In the genomic region with DNA sequence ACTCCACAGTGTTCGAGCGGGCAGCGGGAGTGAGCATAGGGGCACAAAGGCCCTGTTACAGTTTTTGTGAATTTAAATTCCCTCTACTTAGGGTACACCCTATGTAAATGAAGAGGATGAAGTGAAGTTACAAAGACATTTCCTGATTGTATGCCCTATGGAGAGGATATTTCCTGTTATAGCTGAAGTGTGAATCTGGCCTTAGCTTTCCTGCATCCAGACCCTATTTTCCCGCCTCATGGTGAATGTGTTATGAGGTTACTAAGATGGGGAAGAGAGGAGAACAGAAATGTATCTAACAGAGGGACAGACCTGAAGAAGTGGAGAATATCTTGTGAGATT, we compare ENCODE assay signal across 23 cellular contexts.
"Had no signal": no experiment of that assay in that cellular context is flagged by ENCODE, and none has a peak within 500 bp of the region (broad histone marks: within the 10 kb centered on the region; RNA-seq: fewer than 3 reads in every experiment).

No MANE protein-coding gene starts in this region.

- ATAC-seq: activated CD4-positive, CD25-positive, alpha-beta regulatory T cell treated with anti-CD3 and anti-CD28 coated beads, Interleukin-2, amount 50 U/mL, for 24 hours; left lobe of liver; stimulated activated naive CD8-positive, alpha-beta T cell treated with anti-CD3 and anti-CD28 coated beads, Interleukin-15, Interleukin-2, amounts not matched to agents 100 U/mL and 50 U/mL, for 24 hours had no signal

- H3K27ac ChIP-seq: brain microvascular endothelial cell, dorsolateral prefrontal cortex, epithelial cell of prostate, right atrium auricular region had no signal

- H3K4me3 Mint-ChIP-seq: endodermal cell had no signal

- H3K36me3 ChIP-seq: brain microvascular endothelial cell, right atrium auricular region, transverse colon had no signal

- DNase-seq: activated CD4-positive, alpha-beta T cell treated with anti-CD3 and anti-CD28 coated beads, Interleukin-2, amount 50 U/mL, for 1 hour; activated CD8-positive, alpha-beta memory T cell treated with anti-CD3 and anti-CD28 coated beads for 24 hours; activated CD8-positive, alpha-beta memory T cell treated with anti-CD3 and anti-CD28 coated beads, Interleukin-2, amount 50 U/mL, for 48 hours; activated effector memory CD4-positive, alpha-beta T cell treated with Interleukin-2 at 50 U/mL for 16 hours; activated naive CD4-positive, alpha-beta T cell treated with anti-CD3 and anti-CD28 coated beads, Interleukin-2, amount 50 U/mL, for 16 hours; activated T-cell treated with anti-CD3 and anti-CD28 coated beads, Interleukin-2, amount 50 U/mL, for 48 hours; aorta; brain microvascular endothelial cell; central memory CD4-positive, alpha-beta T cell; dorsolateral prefrontal cortex; endodermal cell; kidney; mammary epithelial cell; stimulated activated CD4-positive, alpha-beta T cell treated with anti-CD3 and anti-CD28 coated beads, Interleukin-2, amount 100 ng/mL, for 24 hours; stimulated activated naive CD8-positive, alpha-beta T cell treated with anti-CD3 and anti-CD28 coated beads, Interleukin-15, Interleukin-2, amounts not matched to agents 100 U/mL and 50 U/mL, for 24 hours; transverse colon had no signal

- H3K9me3 ChIP-seq: right atrium auricular region, transverse colon had no signal

- FAIRE-seq: colon, frontal cortex, kidney had no signal

- H3K9me3 Mint-ChIP-seq: endodermal cell had no signal

- H3K27me3 ChIP-seq: brain microvascular endothelial cell, right atrium auricular region, transverse colon had no signal

- H3K27ac Mint-ChIP-seq: endodermal cell, progenitor cell of endocrine pancreas had no signal

- H3K4me3 ChIP-seq: dorsolateral prefrontal cortex, right atrium auricular region had no signal

- H3K4me1 ChIP-seq: right atrium auricular region, transverse colon had no signal
